ENCODE assay signal across 1 cellular context in genomic region chr17:43673516-43674323, GRCh38.
TF ChIP-seq lines count a peak whose summit lies in the region.

No MANE protein-coding gene starts in this region.

TF ChIP-seq in H1, 55 proteins besides CTCF, POLR2A, EP300 and RAD21 (continued from another document):
- TF ChIP-seq, protein P1, sequence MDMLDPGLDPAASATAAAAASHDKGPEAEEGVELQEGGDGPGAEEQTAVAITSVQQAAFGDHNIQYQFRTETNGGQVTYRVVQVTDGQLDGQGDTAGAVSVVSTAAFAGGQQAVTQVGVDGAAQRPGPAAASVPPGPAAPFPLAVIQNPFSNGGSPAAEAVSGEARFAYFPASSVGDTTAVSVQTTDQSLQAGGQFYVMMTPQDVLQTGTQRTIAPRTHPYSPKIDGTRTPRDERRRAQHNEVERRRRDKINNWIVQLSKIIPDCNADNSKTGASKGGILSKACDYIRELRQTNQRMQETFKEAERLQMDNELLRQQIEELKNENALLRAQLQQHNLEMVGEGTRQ (IDR thresholded peaks at IDR 0.05; ENCODE audit: low read length), result no peak
- TF ChIP-seq E2F6 (IDR thresholded peaks at IDR 0.05) (peak; percentile 34; the same call in 1 of the 2 replicates), ZNF274 (IDR thresholded peaks at IDR 0.05; ENCODE audit: borderline replicate concordance, extremely low read depth, low read length) (no peak), ASH2L (IDR thresholded peaks at IDR 0.05; ENCODE audit: low read length) (no peak), FOSL1 (IDR thresholded peaks at IDR 0.05; ENCODE audit: insufficient read depth, low read depth, low read length) (no peak), BRCA1 (IDR thresholded peaks at IDR 0.05; ENCODE audit: low read depth, low read length) (no peak), CHD7 (IDR thresholded peaks at IDR 0.05; ENCODE audit: insufficient replicate concordance, low read length) (no peak), JUN (IDR thresholded peaks at IDR 0.05; ENCODE audit: low read depth, low read length) (no peak), SIX5 (IDR thresholded peaks at IDR 0.05; ENCODE audit: low read depth, low read length) (no peak), SIN3A (conservative IDR thresholded peaks at IDR 0.05 in 1 of 2, IDR thresholded peaks at IDR 0.05 in 1 of 2; ENCODE audit: low read depth in 1 of 2, low read length in 2 of 2) (no peak), ATF2 (IDR thresholded peaks at IDR 0.05; ENCODE audit: low read length) (no peak), RNF2 (IDR thresholded peaks at IDR 0.05; ENCODE audit: borderline replicate concordance, low read depth, low read length, missing control alignments, poor library complexity, severe bottlenecking) (no peak), CHD2 (IDR thresholded peaks at IDR 0.05; ENCODE audit: low read length) (no peak), BACH1 (IDR thresholded peaks at IDR 0.05; ENCODE audit: low read length) (no peak), HDAC2 (IDR thresholded peaks at IDR 0.05; ENCODE audit: borderline replicate concordance in 1 of 2, low read depth in 2 of 2, low read length in 2 of 2) (no peak)
- TF ChIP-seq, protein P2, sequence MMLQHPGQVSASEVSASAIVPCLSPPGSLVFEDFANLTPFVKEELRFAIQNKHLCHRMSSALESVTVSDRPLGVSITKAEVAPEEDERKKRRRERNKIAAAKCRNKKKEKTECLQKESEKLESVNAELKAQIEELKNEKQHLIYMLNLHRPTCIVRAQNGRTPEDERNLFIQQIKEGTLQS (IDR thresholded peaks at IDR 0.05; ENCODE audit: insufficient read depth, low read depth, low read length), result no peak
TF ChIP-seq in H1: peak in this region for 3.
